In the genomic region with DNA sequence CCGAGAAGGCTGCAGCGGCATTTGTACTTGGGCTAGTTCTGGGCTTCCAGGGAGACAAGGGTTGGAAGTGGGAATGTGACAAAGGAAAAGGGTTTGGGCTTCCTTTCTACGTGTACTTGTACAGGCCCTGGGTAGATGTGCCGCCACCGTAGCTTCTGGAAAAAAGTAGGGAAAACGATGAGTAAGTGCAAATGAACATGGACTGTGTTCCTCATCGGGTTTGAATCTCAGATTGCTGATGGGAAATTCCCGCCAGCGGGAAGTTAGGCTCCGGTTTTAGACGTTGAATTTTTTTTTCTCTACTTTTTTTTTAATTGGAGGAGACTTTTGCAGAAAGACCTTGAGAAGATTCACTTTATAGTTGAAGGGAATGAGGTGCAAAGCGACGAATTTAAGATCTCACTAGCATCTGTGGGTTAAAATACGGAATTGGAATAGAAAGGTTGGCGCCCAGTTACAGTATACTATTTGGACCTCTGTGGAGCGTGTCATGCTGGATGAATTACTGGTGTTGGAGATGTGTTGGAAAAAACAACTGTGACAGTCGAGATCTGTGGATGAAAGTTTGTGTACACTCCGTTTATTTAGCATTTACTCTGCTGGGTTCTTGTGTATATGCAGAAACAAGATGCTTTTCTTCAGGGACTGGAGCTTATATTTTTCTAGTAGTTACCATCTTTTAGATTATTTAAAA, we compare ENCODE assay signal across 8 cellular contexts. TPM values are rescaled to one million over a fixed set of nuclear protein-coding genes. Genes with fewer than 3 reads are reported as not detected.
DNase-seq lines count a peak whose midpoint lies in the region; ATAC-seq and TF ChIP-seq lines count a peak whose summit lies in the region.

No MANE protein-coding gene starts in this region.

- H3K4me3 ChIP-seq in cardiac muscle cell: peak overlapping the region; percentile 77
- peak overlapping the region; percentile 82 for H3K4me3 ChIP-seq in RWPE2 (ENCODE audit: severe bottlenecking)
- H3K4me3 ChIP-seq in esophagus squamous epithelium: peak overlapping the region; percentile 82 to 90 (median 89)

- H3K4me3 Mint-ChIP-seq in osteocyte (ENCODE audit: unreplicated experiment): peak overlapping the region; percentile 89
- H3K4me3 Mint-ChIP-seq in effector memory CD8-positive, alpha-beta T cell: no peak overlapping the region

- H3K27me3 ChIP-seq in cardiac muscle cell (no peaks in the 10 kb centered on the region), RWPE2 (ENCODE audit: insufficient read depth, poor library complexity, severe bottlenecking) (no peaks in the 10 kb centered on the region), esophagus squamous epithelium (no peaks in the 10 kb centered on the region)

- intact Hi-C loops in Right ventricle myocardium inferior (cut with DNase I) (no loop called here), esophagus squamous epithelium (cut with DNase I) (no loop called here)

- peak overlapping the region; percentile 86 for H3K27ac Mint-ChIP-seq in osteocyte (ENCODE audit: unreplicated experiment)
- H3K27ac Mint-ChIP-seq in effector memory CD8-positive, alpha-beta T cell: no peak overlapping the region

- H3K4me1 Mint-ChIP-seq in osteocyte (ENCODE audit: unreplicated experiment): peaks cover 51% of the 10 kb centered on the region
- H3K4me1 Mint-ChIP-seq in effector memory CD8-positive, alpha-beta T cell (ENCODE audit: low read depth in 2 of 2): peaks cover 39 to 53% of the 10 kb centered on the region in 2 donors

- TF ChIP-seq CTCF in cardiac muscle cell (IDR thresholded peaks at IDR 0.05; ENCODE audit: low read depth, low read length): no peak
- no peak for TF ChIP-seq CTCF in RWPE2 (IDR thresholded peaks at IDR 0.05; ENCODE audit: poor library complexity, severe bottlenecking)
- TF ChIP-seq CTCF in esophagus squamous epithelium (IDR thresholded peaks at IDR 0.05): no peak
- TF ChIP-seq CTCF in osteocyte (IDR thresholded peaks at IDR 0.05): no peak

- H3K27me3 Mint-ChIP-seq in osteocyte (ENCODE audit: unreplicated experiment): no peaks in the 10 kb centered on the region
- H3K27me3 Mint-ChIP-seq in effector memory CD8-positive, alpha-beta T cell: no peaks in the 10 kb centered on the region

- H3K4me1 ChIP-seq in cardiac muscle cell (ENCODE audit: low read depth) (peaks cover 40% of the 10 kb centered on the region), RWPE2 (ENCODE audit: insufficient read depth, poor library complexity, severe bottlenecking) (peaks cover 14% of the 10 kb centered on the region), esophagus squamous epithelium (peaks cover 0 to 70% (median 27%) of the 10 kb centered on the region in 3 donors)

- ATAC-seq in Right ventricle myocardium inferior: no peak
- ATAC-seq in RWPE2 (ENCODE audit: low read depth): no peak
- no peak for ATAC-seq in effector memory CD8-positive, alpha-beta T cell (replicated peaks)
- ATAC-seq in GM21723 (IDR thresholded peaks at IDR 0.05; ENCODE audit: unreplicated experiment): no peak

- peak overlapping the region; percentile 91 for H3K27ac ChIP-seq in cardiac muscle cell
- H3K27ac ChIP-seq in RWPE2 (ENCODE audit: poor library complexity, severe bottlenecking): peak overlapping the region; percentile 88
- peak overlapping the region; percentile 92 to 96 (median 94) for H3K27ac ChIP-seq in esophagus squamous epithelium

- H3K9me3 ChIP-seq in cardiac muscle cell (ENCODE audit: low read depth): no peaks in the 10 kb centered on the region
- no peaks in the 10 kb centered on the region for H3K9me3 ChIP-seq in RWPE2 (ENCODE audit: severe bottlenecking)
- no peaks in the 10 kb centered on the region for H3K9me3 ChIP-seq in esophagus squamous epithelium

- H3K9me3 Mint-ChIP-seq in osteocyte (ENCODE audit: unreplicated experiment): no peaks in the 10 kb centered on the region
- no peaks in the 10 kb centered on the region for H3K9me3 Mint-ChIP-seq in effector memory CD8-positive, alpha-beta T cell

- peaks cover 13% of the 10 kb centered on the region for H3K36me3 Mint-ChIP-seq in osteocyte (ENCODE audit: unreplicated experiment)
- peaks cover 42% of the 10 kb centered on the region for H3K36me3 Mint-ChIP-seq in effector memory CD8-positive, alpha-beta T cell (ENCODE audit: insufficient read depth)

- WGBS in esophagus squamous epithelium, 2 donors: 0 to 1% methylated on average over 16 to 18 of the region's 18 CpGs

- no peak for TF ChIP-seq POLR2A in esophagus squamous epithelium (IDR thresholded peaks at IDR 0.05)

- H3K36me3 ChIP-seq in cardiac muscle cell (peaks cover 4% of the 10 kb centered on the region), RWPE2 (ENCODE audit: low read depth) (peaks cover 47% of the 10 kb centered on the region), esophagus squamous epithelium (peaks cover 0 to 9% (median 0%) of the 10 kb centered on the region in 3 donors)

- DNase-seq in cardiac muscle cell (ENCODE audit: low read depth in 1 of 2, low spot score in 1 of 2) (peak in 1 of 2 donors; percentile 36), Right ventricle myocardium inferior (ENCODE audit: missing footprints) (no peak), RWPE2 (ENCODE audit: low spot score) (no peak), esophagus squamous epithelium (lab: John Stamatoyannopoulos, UW) (no peak), osteocyte (ENCODE audit: extremely low spot score, unreplicated experiment) (no peak), NCI-H1930 (lab: John Stamatoyannopoulos, UW) (no peak)
- DNase-seq in effector memory CD8-positive, alpha-beta T cell: no peak

RNA-seq across cellular contexts. Expression of a gene that starts 1.3 kb away (rescaled TPM):
- total RNA-seq in cardiac muscle cell: 66.9 and 97.0 TPM in 2 replicates
- 105 and 140 TPM in 2 replicates for polyA plus RNA-seq in cardiac muscle cell
- 114 TPM for total RNA-seq in Right ventricle myocardium inferior
- total RNA-seq in esophagus squamous epithelium: 100 to 1,000 TPM in 3 of 4 donors, 10 to 100 TPM in 1; 99.8 to 119 (median 109) TPM
- total RNA-seq in osteocyte: 184 and 205 TPM in 2 replicates

RNA-seq across cellular contexts. Expression of a gene that starts 14.6 kb away (rescaled TPM):
- total RNA-seq in cardiac muscle cell: 68.2 and 168 TPM in 2 replicates
- 186 and 190 TPM in 2 replicates for polyA plus RNA-seq in cardiac muscle cell
- 69.5 TPM for total RNA-seq in Right ventricle myocardium inferior
- 100 to 1,000 TPM in 1 of 4 donors, 10 to 100 TPM in 3; 56.0 to 109 (median 74.5) TPM for total RNA-seq in esophagus squamous epithelium
- total RNA-seq in osteocyte: 104 and 107 TPM in 2 replicates
